1 cellular context compared by ENCODE assay signal in genomic region chr5:150449491-150450339, GRCh38.
TF ChIP-seq lines count a peak whose summit lies in the region.

Gene RPS14, minus strand, starts transcription at chr5:150449739. Its CDS starts 2,006 bp downstream, at chr5:150447733.

TF ChIP-seq in HepG2, 621 proteins besides CTCF, POLR2A, EP300 and RAD21 (continued from another document and continues in another):
- TF ChIP-seq AKNA (CRISPR knock-in tag; IDR thresholded peaks at IDR 0.05; ENCODE audit: borderline replicate concordance) = no peak
- 0 out of 2 replicates have a peak, but pooled peaks have one; percentile 21 for TF ChIP-seq HOXD1 (CRISPR knock-in tag; IDR thresholded peaks at IDR 0.05)
- TF ChIP-seq BRD4 (CRISPR knock-in tag; IDR thresholded peaks at IDR 0.05) = peak; percentile 95
- TF ChIP-seq ATM (IDR thresholded peaks at IDR 0.05; ENCODE audit: borderline replicate concordance) = no peak
- peak; percentile 94 for TF ChIP-seq RBM39 (IDR thresholded peaks at IDR 0.05; ENCODE audit: low read depth, low read length, poor library complexity, severe bottlenecking)
- TF ChIP-seq SMYD3 (CRISPR knock-in tag; IDR thresholded peaks at IDR 0.05) = peak; percentile 5
- TF ChIP-seq HNRNPK (IDR thresholded peaks at IDR 0.05; ENCODE audit: low read depth, low read length, poor library complexity, severe bottlenecking) = no peak
- TF ChIP-seq GPBP1L1 (CRISPR knock-in tag; IDR thresholded peaks at IDR 0.05) = no peak
- peak; percentile 74; the same call in 1 of the 2 replicates for TF ChIP-seq ARNT2 (CRISPR knock-in tag; IDR thresholded peaks at IDR 0.05; ENCODE audit: low read depth)
- no peak for TF ChIP-seq ZBTB1 (CRISPR knock-in tag; IDR thresholded peaks at IDR 0.05; ENCODE audit: borderline replicate concordance)
- TF ChIP-seq RORA (CRISPR knock-in tag; IDR thresholded peaks at IDR 0.05) = no peak
- TF ChIP-seq RXRB (CRISPR knock-in tag; IDR thresholded peaks at IDR 0.05; ENCODE audit: borderline replicate concordance) = no peak; the same call in none of the 2 replicates
- peak; percentile 94; the same call in 1 of the 2 replicates for TF ChIP-seq ZNF547 (CRISPR knock-in tag; IDR thresholded peaks at IDR 0.05)
- TF ChIP-seq ZNF235 (CRISPR knock-in tag; IDR thresholded peaks at IDR 0.05; ENCODE audit: borderline replicate concordance) = peak; percentile 95
- TF ChIP-seq HMG20B (CRISPR knock-in tag; conservative IDR thresholded peaks at IDR 0.05) = no peak
- TF ChIP-seq KLF11 (CRISPR knock-in tag; IDR thresholded peaks at IDR 0.05) = peak; percentile 34; the same call in 1 of the 2 replicates
- TF ChIP-seq ARID3A (IDR thresholded peaks at IDR 0.05; ENCODE audit: low read depth, low read length) = peak; percentile 64; the same call in 1 of the 2 replicates
- TF ChIP-seq MXD1 (CRISPR knock-in tag; IDR thresholded peaks at IDR 0.05) = peak; percentile 87; the same call in 1 of the 2 replicates
- TF ChIP-seq CENPT (CRISPR knock-in tag; IDR thresholded peaks at IDR 0.05; ENCODE audit: low read depth) = no peak
- TF ChIP-seq TFE3 (CRISPR knock-in tag; IDR thresholded peaks at IDR 0.05) = peak; percentile 63; the same call in 1 of the 2 replicates
- TF ChIP-seq FOXP1 (IDR thresholded peaks at IDR 0.05) = 0 out of 2 replicates have a peak, but pooled peaks have one; percentile 24
- peak; percentile 50 for TF ChIP-seq FOXP1 (CRISPR knock-in tag; IDR thresholded peaks at IDR 0.05)
- peak; percentile 91 for TF ChIP-seq ZNF333 (CRISPR knock-in tag; IDR thresholded peaks at IDR 0.05; ENCODE audit: borderline replicate concordance)
- no peak for TF ChIP-seq MATR3 (CRISPR knock-in tag; IDR thresholded peaks at IDR 0.05)
- peak; percentile 53; the same call in 1 of the 2 replicates for TF ChIP-seq HOXA9 (CRISPR knock-in tag; IDR thresholded peaks at IDR 0.05; ENCODE audit: borderline replicate concordance)
- peak; percentile 90 for TF ChIP-seq NFRKB (IDR thresholded peaks at IDR 0.05)
- TF ChIP-seq IRF1 (CRISPR knock-in tag; IDR thresholded peaks at IDR 0.05; ENCODE audit: low read depth) = no peak
- 0 out of 2 replicates have a peak, but pooled peaks have one; percentile 33 for TF ChIP-seq ZNF619 (CRISPR knock-in tag; IDR thresholded peaks at IDR 0.05)
- TF ChIP-seq ZBTB49 (CRISPR knock-in tag; IDR thresholded peaks at IDR 0.05; ENCODE audit: borderline replicate concordance) = no peak
- TF ChIP-seq NCOR1 (IDR thresholded peaks at IDR 0.05; ENCODE audit: borderline replicate concordance, low read length) = peak; percentile 79; the same call in 1 of the 2 replicates
- TF ChIP-seq RBFOX2 (IDR thresholded peaks at IDR 0.05; ENCODE audit: low read depth, low read length) = peak; percentile 99
- no peak for TF ChIP-seq DDIT3 (CRISPR knock-in tag; IDR thresholded peaks at IDR 0.05)
- peak; percentile 83 for TF ChIP-seq NR2F6 (IDR thresholded peaks at IDR 0.05)
- TF ChIP-seq NR2F6 (CRISPR knock-in tag; IDR thresholded peaks at IDR 0.05) = peak; percentile 86
- no peak; the same call in 1 of the 2 replicates for TF ChIP-seq ZFP41 (CRISPR knock-in tag; IDR thresholded peaks at IDR 0.05; ENCODE audit: borderline replicate concordance)
- TF ChIP-seq BCL6 (CRISPR knock-in tag; IDR thresholded peaks at IDR 0.05) = peak; percentile 35; the same call in 1 of the 2 replicates
- TF ChIP-seq MXD4 (CRISPR knock-in tag; IDR thresholded peaks at IDR 0.05) = no peak; the same call in none of the 2 replicates
- no peak for TF ChIP-seq FLYWCH1 (CRISPR knock-in tag; IDR thresholded peaks at IDR 0.05)
- TF ChIP-seq ZKSCAN5 (CRISPR knock-in tag; IDR thresholded peaks at IDR 0.05) = no peak
- no peak for TF ChIP-seq CENPBD1 (CRISPR knock-in tag; IDR thresholded peaks at IDR 0.05; ENCODE audit: borderline replicate concordance, low read depth)
- TF ChIP-seq ZMAT5 (CRISPR knock-in tag; IDR thresholded peaks at IDR 0.05; ENCODE audit: borderline replicate concordance, low read depth) = no peak
- TF ChIP-seq RFX5 (IDR thresholded peaks at IDR 0.05; ENCODE audit: low read depth, low read length) = peak; percentile 50; the same call in 1 of the 2 replicates
- peak; percentile 90; the same call in 1 of the 2 replicates for TF ChIP-seq ZNF350 (CRISPR knock-in tag; IDR thresholded peaks at IDR 0.05; ENCODE audit: borderline replicate concordance, low read depth)
- TF ChIP-seq SP5 (CRISPR knock-in tag; IDR thresholded peaks at IDR 0.05; ENCODE audit: borderline replicate concordance, low read depth) = peak; percentile 58; the same call in 1 of the 2 replicates
- TF ChIP-seq HNF4G (IDR thresholded peaks at IDR 0.05; ENCODE audit: borderline replicate concordance, low read depth, low read length) = no peak
- TF ChIP-seq HNF4G (CRISPR knock-in tag; IDR thresholded peaks at IDR 0.05; ENCODE audit: borderline replicate concordance, low read depth) = no peak
- peak; percentile 23; the same call in 1 of the 2 replicates for TF ChIP-seq TGIF2 (CRISPR knock-in tag; IDR thresholded peaks at IDR 0.05)
- no peak for TF ChIP-seq PTBP1 (IDR thresholded peaks at IDR 0.05; ENCODE audit: low read depth, low read length, poor library complexity, severe bottlenecking)
- TF ChIP-seq JUNB (CRISPR knock-in tag; IDR thresholded peaks at IDR 0.05; ENCODE audit: borderline replicate concordance) = no peak
- peak; percentile 59; the same call in 1 of the 2 replicates for TF ChIP-seq NFATC3 (CRISPR knock-in tag; IDR thresholded peaks at IDR 0.05)
- TF ChIP-seq FOXA3 (CRISPR knock-in tag; IDR thresholded peaks at IDR 0.05) = peak; percentile 62
- 0 out of 2 replicates have a peak, but pooled peaks have one; percentile 23 for TF ChIP-seq GATA4 (IDR thresholded peaks at IDR 0.05; ENCODE audit: borderline replicate concordance, low read depth)
- TF ChIP-seq ZNF24 (IDR thresholded peaks at IDR 0.05) = no peak
- no peak for TF ChIP-seq NR1H2 (CRISPR knock-in tag; IDR thresholded peaks at IDR 0.05; ENCODE audit: borderline replicate concordance, low read depth)
- TF ChIP-seq ATF7-NPFF (CRISPR knock-in tag; IDR thresholded peaks at IDR 0.05; ENCODE audit: low read depth) = peak; percentile 71; the same call in 1 of the 2 replicates
